8 cellular contexts compared by ENCODE assay signal in genomic region chr12:14239935-14240872, GRCh38.
DNase-seq lines count a peak whose midpoint lies in the region; ATAC-seq and TF ChIP-seq lines count a peak whose summit lies in the region.

No MANE protein-coding gene starts in this region.

- ATAC-seq in HG03025 (IDR thresholded peaks at IDR 0.05; ENCODE audit: low FRiP score, unreplicated experiment) = peak; percentile 22
- no peak for ATAC-seq in omental fat pad (ENCODE audit: low FRiP score)

- peak overlapping the region; percentile 95 for H2AFZ ChIP-seq in OCI-LY1 (ENCODE audit: low read length)

- no peaks in the 10 kb centered on the region for H3K27me3 Mint-ChIP-seq in endodermal cell (ENCODE audit: insufficient read depth)

- H3K4me1 ChIP-seq in OCI-LY1 (ENCODE audit: insufficient read depth, low read length, severe bottlenecking) = peaks cover 28% of the 10 kb centered on the region
- H3K4me1 ChIP-seq in endodermal cell (ENCODE audit: control insufficient read depth, insufficient read depth, low read length) = no peaks in the 10 kb centered on the region
- no peaks in the 10 kb centered on the region for H3K4me1 ChIP-seq in rectal smooth muscle tissue (ENCODE audit: control insufficient read depth, insufficient read depth, low read length)

- peak overlapping the region; percentile 73 for H3K4me2 ChIP-seq in OCI-LY1 (ENCODE audit: low read length)

- H3K27ac Mint-ChIP-seq in endodermal cell = peak overlapping the region; percentile 52

- peaks cover 2% of the 10 kb centered on the region; the same call in 1 of the 2 replicates for H3F3A ChIP-seq in OCI-LY1 (ENCODE audit: insufficient read depth, low read length)

- no peaks in the 10 kb centered on the region for H3K79me2 ChIP-seq in OCI-LY1 (ENCODE audit: insufficient read depth, low read length)

- H3K4me1 Mint-ChIP-seq in endodermal cell = peaks cover 23% of the 10 kb centered on the region

- H3K9ac ChIP-seq in OCI-LY1 (ENCODE audit: low read length) = peak overlapping the region; percentile 65
- H3K9ac ChIP-seq in endodermal cell (ENCODE audit: extremely low read depth, low read length, poor library complexity, severe bottlenecking) = no peak overlapping the region
- no peak overlapping the region for H3K9ac ChIP-seq in rectal smooth muscle tissue (ENCODE audit: low read length)

- peaks cover 12% of the 10 kb centered on the region for H3K36me3 Mint-ChIP-seq in endodermal cell (ENCODE audit: low read depth)

- 40 to 64% methylated on average over 1 to 11 of the region's 11 CpGs for WGBS in endodermal cell (ENCODE audit: insufficient coverage in 1 of 2, insufficient read length in 1 of 2), 2 experiments

- no peak for TF ChIP-seq CTCF in OCI-LY1 (IDR thresholded peaks at IDR 0.05; ENCODE audit: low read length)
- TF ChIP-seq CTCF in endodermal cell (conservative IDR thresholded peaks at IDR 0.05) = no peak
- TF ChIP-seq CTCF in omental fat pad (IDR thresholded peaks at IDR 0.05) = no peak

- H3K4me3 ChIP-seq in OCI-LY1 (ENCODE audit: low read depth, low read length, poor library complexity, severe bottlenecking) (peak overlapping the region; percentile 41), endodermal cell (ENCODE audit: low read length) (peak overlapping the region; percentile 57), rectal smooth muscle tissue (ENCODE audit: low read length) (peak overlapping the region; percentile 1)

- H3K9me3 Mint-ChIP-seq in endodermal cell = peaks cover 46% of the 10 kb centered on the region

- H3K9me2 ChIP-seq in OCI-LY1 (ENCODE audit: low read depth, low read length) = no peaks in the 10 kb centered on the region

- H3K27ac ChIP-seq in OCI-LY1 (ENCODE audit: low read depth, low read length, poor library complexity, severe bottlenecking) = peak overlapping the region; percentile 94
- H3K27ac ChIP-seq in endodermal cell (ENCODE audit: low read depth, low read length) = peak overlapping the region; percentile 88
- H3K27ac ChIP-seq in rectal smooth muscle tissue (ENCODE audit: low read depth, low read length) = no peak overlapping the region

- H3K36me3 ChIP-seq in OCI-LY1 (ENCODE audit: insufficient read depth, low read length) = no peaks in the 10 kb centered on the region
- H3K36me3 ChIP-seq in endodermal cell (ENCODE audit: control insufficient read depth, insufficient read depth, low read length) = no peaks in the 10 kb centered on the region
- H3K36me3 ChIP-seq in rectal smooth muscle tissue (ENCODE audit: control insufficient read depth, insufficient read depth, low read length) = no peaks in the 10 kb centered on the region

- H3K27me3 ChIP-seq in OCI-LY1 (ENCODE audit: insufficient read depth, low read length) (no peaks in the 10 kb centered on the region), endodermal cell (ENCODE audit: control insufficient read depth, insufficient read depth, low read length, poor library complexity, severe bottlenecking) (no peaks in the 10 kb centered on the region), rectal smooth muscle tissue (ENCODE audit: control insufficient read depth, insufficient read depth, low read length) (no peaks in the 10 kb centered on the region)

- H3K9me3 ChIP-seq in OCI-LY1 (ENCODE audit: low read length) (no peaks in the 10 kb centered on the region), endodermal cell (ENCODE audit: control insufficient read depth, low read length) (peaks cover 47% of the 10 kb centered on the region)

- H3K4me3 Mint-ChIP-seq in endodermal cell = peak overlapping the region; percentile 23

- no peaks in the 10 kb centered on the region for H4K20me1 ChIP-seq in OCI-LY1 (ENCODE audit: insufficient read depth, low read length)

- peak; percentile 59 for DNase-seq in activated CD8-positive, alpha-beta memory T cell treated with anti-CD3 and anti-CD28 coated beads for 24 hours
- no peak for DNase-seq in activated CD8-positive, alpha-beta memory T cell treated with anti-CD3 and anti-CD28 coated beads, Interleukin-2, amount 50 U/mL, for 48 hours
- DNase-seq in endodermal cell = peak; percentile 77
- DNase-seq in NK-92 (lab: John Stamatoyannopoulos, UW; ENCODE audit: unreplicated experiment) = no peak
- DNase-seq in omental fat pad (ENCODE audit: low spot score) = no peak

Comparison
In these comparisons a context has a peak if more than half of its experiments do, and no peak if none do; other contexts are left out.
1. DNase-seq: peak in activated CD8-positive, alpha-beta memory T cell treated with anti-CD3 and anti-CD28 coated beads for 24 hours (single experiment) and endodermal cell (single experiment); none in activated CD8-positive, alpha-beta memory T cell treated with anti-CD3 and anti-CD28 coated beads, Interleukin-2, amount 50 U/mL, for 48 hours (single experiment), NK-92 (single experiment) and omental fat pad (single experiment).
2. H3K4me3 ChIP-seq: peak in every context shown above with its lines; median percentile 57 in endodermal cell; 41 in OCI-LY1; 1 in rectal smooth muscle tissue.